In the genomic region with DNA sequence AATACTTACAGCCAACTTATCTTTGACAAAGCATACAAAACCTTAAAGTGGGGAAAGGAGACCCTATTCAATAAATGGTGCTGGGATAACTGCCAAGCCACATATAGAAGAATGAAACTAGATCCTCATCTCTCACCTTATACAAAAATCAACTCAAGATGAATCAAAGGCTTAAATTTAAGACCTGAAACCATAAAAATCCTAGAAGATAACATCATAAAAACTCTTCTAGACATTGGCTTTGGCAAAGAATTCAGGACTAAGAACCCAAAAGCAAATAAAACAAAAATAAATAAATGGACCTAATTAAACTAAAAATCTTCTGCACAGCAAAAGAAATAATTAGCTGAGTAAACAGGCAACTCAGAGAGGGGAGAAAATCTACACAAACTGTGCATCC, we compare ENCODE assay signal across 30 cellular contexts.
"Had no signal": no experiment of that assay in that cellular context is flagged by ENCODE, and none has a peak within 500 bp of the region (broad histone marks: within the 10 kb centered on the region; RNA-seq: fewer than 3 reads in every experiment).

No MANE protein-coding gene starts in this region.

- H3K4me3 ChIP-seq: ascending aorta, body of pancreas, coronary artery, K562, SJSA1 had no signal

- H3K9me3 ChIP-seq: ascending aorta, body of pancreas, SJSA1 had no signal

- DNase-seq: activated CD4-positive, alpha-beta T cell treated with anti-CD3 and anti-CD28 coated beads for 48 hours; activated CD4-positive, alpha-beta T cell treated with anti-CD3 and anti-CD28 coated beads, Interleukin-2, amount 50 U/mL, for 4 hours; activated CD4-positive, CD25-positive, alpha-beta regulatory T cell treated with anti-CD3 and anti-CD28 coated beads, Interleukin-2, amount 50 U/mL, for 72 hours; activated CD8-positive, alpha-beta memory T cell treated with anti-CD3 and anti-CD28 coated beads, Interleukin-2, amount 10 ng/mL, durations not matched to agents 7 days and 5 days; activated effector memory CD4-positive, alpha-beta T cell treated with Interleukin-2 at 50 U/mL for 16 hours; activated naive CD4-positive, alpha-beta T cell; activated naive CD8-positive, alpha-beta T cell treated with anti-CD3 and anti-CD28 coated beads, Interleukin-2, amount 50 U/mL, for 24 hours; activated T-cell treated with anti-CD3 and anti-CD28 coated beads, Interleukin-2, amount 50 U/mL, for 24 hours; amniotic stem cell; body of pancreas; central memory CD4-positive, alpha-beta T cell; Kasumi-1; NCI-H146; NCI-H187 treated with DMSO at 0.1 percent for 48 hours; NCI-H2081 treated with DMSO at 0.1 percent for 48 hours; NCI-H2227 treated with DMSO at 0.1 percent for 48 hours; NCI-H510A; NCI-H526 treated with DMSO at 0.1 percent for 48 hours; PC-3; SHP77; T-helper 17 cell; T-helper 9 cell had no signal

- H3K4me1 ChIP-seq: ascending aorta, body of pancreas, SJSA1 had no signal

- H3K36me3 ChIP-seq: ascending aorta, SJSA1 had no signal

- H3K27ac ChIP-seq: ascending aorta, body of pancreas, coronary artery, SJSA1 had no signal

- ATAC-seq: activated CD8-positive, alpha-beta memory T cell treated with anti-CD3 and anti-CD28 coated beads, Interleukin-2, amount 10 ng/mL, durations not matched to agents 7 days and 5 days; activated naive CD4-positive, alpha-beta T cell treated with anti-CD3 and anti-CD28 coated beads, Interleukin-2, amount 50 U/mL, for 72 hours; activated naive CD8-positive, alpha-beta T cell treated with anti-CD3 and anti-CD28 coated beads, Interleukin-2, amount 50 U/mL, for 24 hours; body of pancreas; K562; PC-3; SK-N-SH treated with all-trans-retinoic acid at 6 μM for 48 hours; T-helper 17 cell; WTC11 had no signal

- H3K36me3 Mint-ChIP-seq: activated CD8-positive, alpha-beta memory T cell treated with anti-CD3 and anti-CD28 coated beads, Interleukin-2, amount 10 ng/mL, durations not matched to agents 7 days and 5 days had no signal

- H3K4me1 Mint-ChIP-seq: activated CD8-positive, alpha-beta memory T cell treated with anti-CD3 and anti-CD28 coated beads, Interleukin-2, amount 10 ng/mL, durations not matched to agents 7 days and 5 days; activated naive CD8-positive, alpha-beta T cell treated with anti-CD3 and anti-CD28 coated beads, Interleukin-2, amount 50 U/mL, for 24 hours; T-helper 17 cell had no signal

- H3K27me3 ChIP-seq: ascending aorta, body of pancreas had no signal

- H3K4me3 Mint-ChIP-seq: activated CD8-positive, alpha-beta memory T cell treated with anti-CD3 and anti-CD28 coated beads, Interleukin-2, amount 10 ng/mL, durations not matched to agents 7 days and 5 days; activated naive CD8-positive, alpha-beta T cell treated with anti-CD3 and anti-CD28 coated beads, Interleukin-2, amount 50 U/mL, for 24 hours; activated T-cell treated with anti-CD3 and anti-CD28 coated beads, Interleukin-2, amount 50 U/mL, for 24 hours; activated T-helper 1 cell treated with anti-CD3 and anti-CD28 coated beads, Interleukin-12 subunit alpha, Interleukin-12 subunit beta, Interleukin-2, Interleukin-4 antibody, amounts not matched to agents 30 ng/mL and 10 ng/mL and 1 ng/mL, durations not matched to agents 14 hours and 24 hours and 36 hours; T-helper 17 cell; WTC11 had no signal

- H3K27ac Mint-ChIP-seq: activated CD8-positive, alpha-beta memory T cell treated with anti-CD3 and anti-CD28 coated beads, Interleukin-2, amount 10 ng/mL, durations not matched to agents 7 days and 5 days; activated naive CD4-positive, alpha-beta T cell treated with anti-CD3 and anti-CD28 coated beads, Interleukin-2, amount 50 U/mL, for 72 hours; activated naive CD8-positive, alpha-beta T cell treated with anti-CD3 and anti-CD28 coated beads, Interleukin-2, amount 50 U/mL, for 24 hours; activated T-cell treated with anti-CD3 and anti-CD28 coated beads, Interleukin-2, amount 50 U/mL, for 24 hours; activated T-helper 1 cell treated with anti-CD3 and anti-CD28 coated beads, Interleukin-12 subunit alpha, Interleukin-12 subunit beta, Interleukin-2, Interleukin-4 antibody, amounts not matched to agents 30 ng/mL and 10 ng/mL and 1 ng/mL, durations not matched to agents 14 hours and 24 hours and 36 hours; T-helper 17 cell; WTC11 had no signal
